ENCODE assay signal across 13 cellular contexts in genomic region chr6:100462990-100463684, GRCh38. TPM values are rescaled to one million over a fixed set of nuclear protein-coding genes. Genes with fewer than 3 reads are reported as not detected.
DNase-seq lines count a peak whose midpoint lies in the region; ATAC-seq and TF ChIP-seq lines count a peak whose summit lies in the region.
"Had no signal": no experiment of that assay in that cellular context is flagged by ENCODE, and none has a peak within 500 bp of the region (broad histone marks: within the 10 kb centered on the region; RNA-seq: fewer than 3 reads in every experiment).

No MANE protein-coding gene starts in this region.

- H3K27ac ChIP-seq in OCI-LY7 (ENCODE audit: low read depth, low read length, poor library complexity, severe bottlenecking) = no peak overlapping the region

- H3K4me3 Mint-ChIP-seq in activated CD8-positive, alpha-beta memory T cell treated with anti-CD3 and anti-CD28 coated beads, Interleukin-2, amount 10 ng/mL, durations not matched to agents 7 days and 5 days = peak overlapping the region; percentile 39

- no peaks in the 10 kb centered on the region for H3K9me3 ChIP-seq in iPS-15b (ENCODE audit: control insufficient read depth, insufficient read depth, low read length)
- H3K9me3 ChIP-seq in OCI-LY7 (ENCODE audit: low read length) = no peaks in the 10 kb centered on the region

- CTCF ChIA-PET in activated CD8-positive, alpha-beta memory T cell treated with anti-CD3 and anti-CD28 coated beads, Interleukin-2, amount 10 ng/mL, durations not matched to agents 7 days and 5 days (lab: Charles Lee) = no interaction called here
- CTCF ChIA-PET in OCI-LY7 (lab: Charles Lee; ENCODE audit: unreplicated experiment) = no interaction called here

- H3K36me3 Mint-ChIP-seq in activated CD8-positive, alpha-beta memory T cell treated with anti-CD3 and anti-CD28 coated beads, Interleukin-2, amount 10 ng/mL, durations not matched to agents 7 days and 5 days = peaks cover 20% of the 10 kb centered on the region

- no peaks in the 10 kb centered on the region for H3K9me3 Mint-ChIP-seq in activated CD8-positive, alpha-beta memory T cell treated with anti-CD3 and anti-CD28 coated beads, Interleukin-2, amount 10 ng/mL, durations not matched to agents 7 days and 5 days (ENCODE audit: low read depth)

- no peaks in the 10 kb centered on the region for H3K9me2 ChIP-seq in OCI-LY7 (ENCODE audit: insufficient read depth, low read length)

- ATAC-seq in activated CD8-positive, alpha-beta memory T cell treated with anti-CD3 and anti-CD28 coated beads, Interleukin-2, amount 10 ng/mL, durations not matched to agents 7 days and 5 days = no peak
- ATAC-seq in Right ventricle myocardium inferior = no peak
- ATAC-seq: right cardiac atrium had no signal

- no TSS peak for BruUV-seq in OCI-LY7 (replicated peaks; lab: Mats Ljungman, UMichigan)

- H4K20me1 ChIP-seq in OCI-LY7 (ENCODE audit: insufficient read depth, low read length) = no peaks in the 10 kb centered on the region

- no peak overlapping the region for H3K4me2 ChIP-seq in OCI-LY7 (ENCODE audit: low read length)

- H3K4me1 Mint-ChIP-seq in activated CD8-positive, alpha-beta memory T cell treated with anti-CD3 and anti-CD28 coated beads, Interleukin-2, amount 10 ng/mL, durations not matched to agents 7 days and 5 days = peaks cover 29% of the 10 kb centered on the region

- POLR2A ChIA-PET in OCI-LY7 (lab: Charles Lee) = interaction anchor here (0.6 kb wide), 1 partner anchor 66 kb away, joined by 3 read pairs; no protein-coding TSS in a partner anchor

- H2AFZ ChIP-seq in OCI-LY7 (ENCODE audit: low read length) = no peak overlapping the region

- peaks cover 4% of the 10 kb centered on the region for H3K4me1 ChIP-seq in iPS-15b (ENCODE audit: control insufficient read depth, insufficient read depth, low read length)
- no peaks in the 10 kb centered on the region for H3K4me1 ChIP-seq in OCI-LY7 (ENCODE audit: insufficient read depth, low read length, poor library complexity, severe bottlenecking)
- H3K4me1 ChIP-seq: BE2C had no signal

- peaks cover 99% of the 10 kb centered on the region for H3K27me3 ChIP-seq in iPS-15b (ENCODE audit: control insufficient read depth, insufficient read depth, low read length)

- H3K36me3 ChIP-seq in iPS-15b (ENCODE audit: control insufficient read depth, insufficient read depth, low read length) = no peaks in the 10 kb centered on the region
- no peaks in the 10 kb centered on the region for H3K36me3 ChIP-seq in OCI-LY7 (ENCODE audit: insufficient read depth, low read length)
- H3K36me3 ChIP-seq: BE2C had no signal

- no peak for DNase-seq in activated CD8-positive, alpha-beta memory T cell treated with anti-CD3 and anti-CD28 coated beads, Interleukin-2, amount 10 ng/mL, durations not matched to agents 7 days and 5 days
- DNase-seq in activated CD8-positive, alpha-beta memory T cell treated with anti-CD3 and anti-CD28 coated beads, Interleukin-2, amount 50 U/mL, for 48 hours = no peak
- DNase-seq in M059J (ENCODE audit: low read depth) (peak; percentile 27), skeletal muscle cell (ENCODE audit: low read depth) (no peak), OCI-LY7 (ENCODE audit: low spot score) (no peak), Right ventricle myocardium inferior (ENCODE audit: missing footprints) (no peak), iPS-NIHi7 (ENCODE audit: extremely low spot score) (no peak)
- DNase-seq: BE2C, MV-4-11, right cardiac atrium, substantia nigra, T1000 had no signal

- intact Hi-C loops in OCI-LY7 (cut with micrococcal nuclease; ENCODE audit: unreplicated experiment) = no loop called here
- intact Hi-C loops in Right ventricle myocardium inferior (cut with DNase I) = no loop called here

- no peak overlapping the region for H3K9ac ChIP-seq in iPS-15b (ENCODE audit: low read depth, low read length)

- H3K4me3 ChIP-seq in iPS-15b (ENCODE audit: low read depth, low read length) = peak overlapping the region; percentile 19
- H3K4me3 ChIP-seq in skeletal muscle cell (ENCODE audit: low read depth, low read length) = peak overlapping the region; percentile 57
- H3K4me3 ChIP-seq in OCI-LY7 (ENCODE audit: low read depth, low read length, poor library complexity, severe bottlenecking) = no peak overlapping the region

- no peaks in the 10 kb centered on the region for H3K79me2 ChIP-seq in OCI-LY7 (ENCODE audit: insufficient read depth, low read depth, low read length)

- H3K27ac Mint-ChIP-seq in activated CD8-positive, alpha-beta memory T cell treated with anti-CD3 and anti-CD28 coated beads, Interleukin-2, amount 10 ng/mL, durations not matched to agents 7 days and 5 days = peak overlapping the region; percentile 66

- peaks cover 91% of the 10 kb centered on the region for H3K27me3 Mint-ChIP-seq in activated CD8-positive, alpha-beta memory T cell treated with anti-CD3 and anti-CD28 coated beads, Interleukin-2, amount 10 ng/mL, durations not matched to agents 7 days and 5 days

- TF ChIP-seq CTCF in OCI-LY7 (conservative IDR thresholded peaks at IDR 0.05; ENCODE audit: low read length) = no peak

RNA-seq across cellular contexts. Expression of gene SIM1, which starts 1.6 kb away (rescaled TPM):
- total RNA-seq in activated CD8-positive, alpha-beta memory T cell treated with anti-CD3 and anti-CD28 coated beads, Interleukin-2, amount 10 ng/mL, durations not matched to agents 7 days and 5 days = under 1 TPM in 1 of 2 experiments, not detected in 1; 0.07 TPM
- total RNA-seq in M059J (2014; rRNA removed; shearing (Covaris generic)) = 6.0 and 7.8 TPM in 2 replicates
- total RNA-seq in OCI-LY7 (2014; rRNA removed; shearing (Covaris generic)) = not detected in 2 replicates
- total RNA-seq in OCI-LY7 (2022) (not detected in 2 replicates), Right ventricle myocardium inferior (not detected)
- total RNA-seq: right cardiac atrium had no signal
